10 cellular contexts compared by ENCODE assay signal in genomic region chr2:172813314-172813888, GRCh38.
A peak's percentile ranks its signal among the peaks of the same experiment; 100 is the strongest.
DNase-seq lines count a peak whose midpoint lies in the region; ATAC-seq and TF ChIP-seq lines count a peak whose summit lies in the region.
"Had no signal": no experiment of that assay in that cellular context is flagged by ENCODE, and none has a peak within 500 bp of the region (broad histone marks: within the 10 kb centered on the region; RNA-seq: fewer than 3 reads in every experiment).

No MANE protein-coding gene starts in this region.

- peaks cover 10% of the 10 kb centered on the region; the same call in 1 of the 2 replicates for H3K9me3 Mint-ChIP-seq in HFFc6

- H3K36me3 ChIP-seq in kidney epithelial cell (ENCODE audit: control insufficient read depth, insufficient read depth, low read length): no peaks in the 10 kb centered on the region
- H3K36me3 ChIP-seq: sigmoid colon had no signal

- no peak for ATAC-seq in HG03159 (IDR thresholded peaks at IDR 0.05; ENCODE audit: unreplicated experiment)

- H3K36me3 Mint-ChIP-seq in HFFc6 (ENCODE audit: low read depth): no peaks in the 10 kb centered on the region

- H3K27me3 Mint-ChIP-seq in HFFc6 (ENCODE audit: insufficient read depth): peaks cover 4% of the 10 kb centered on the region; the same call in 1 of the 2 replicates

- H3K27me3 ChIP-seq in kidney epithelial cell (ENCODE audit: control insufficient read depth, insufficient read depth, low read length): no peaks in the 10 kb centered on the region
- H3K27me3 ChIP-seq: sigmoid colon had no signal

- no peak overlapping the region for H3K27ac Mint-ChIP-seq in HFFc6

- peak; percentile 15 for DNase-seq in ACHN
- no peak for DNase-seq in HFFc6
- DNase-seq in astrocyte of the spinal cord (ENCODE audit: low read depth, low spot score): peak; percentile 29
- DNase-seq in kidney epithelial cell (ENCODE audit: low read depth): no peak
- no peak for DNase-seq in HK-2 (ENCODE audit: unreplicated experiment)
- DNase-seq in NCI-H1930 (lab: John Stamatoyannopoulos, UW): no peak
- no peak for DNase-seq in stimulated activated CD4-positive, alpha-beta T cell treated with anti-CD3 and anti-CD28 coated beads, Interleukin-4, amount 100 ng/mL, for 1 hour
- DNase-seq: MM.1S, sigmoid colon had no signal

- peaks cover 15% of the 10 kb centered on the region for H3K4me1 Mint-ChIP-seq in HFFc6 (ENCODE audit: low read depth)

- TF ChIP-seq CTCF in HFFc6 (IDR thresholded peaks at IDR 0.05): peak; percentile 76
- TF ChIP-seq CTCF in astrocyte of the spinal cord (IDR thresholded peaks at IDR 0.05; ENCODE audit: low read depth, low read length): peak; percentile 53
- peak; percentile 41 for TF ChIP-seq CTCF in kidney epithelial cell (IDR thresholded peaks at IDR 0.05; ENCODE audit: insufficient read depth, low read length, poor library complexity, severe bottlenecking)

- in situ Hi-C loops in ACHN (cut with HindIII; ENCODE audit: low pct_ligation_motif_present, low pct_unique_long_range_greater_than_20kb, low sequenced_read_pairs) (no loop called here), astrocyte of the spinal cord (cut with HindIII; ENCODE audit: low sequenced_read_pairs) (no loop called here)

- H3K4me3 ChIP-seq in astrocyte of the spinal cord (ENCODE audit: low read depth, low read length): no peak overlapping the region
- no peak overlapping the region for H3K4me3 ChIP-seq in kidney epithelial cell (ENCODE audit: low read depth, low read length)
- H3K4me3 ChIP-seq: sigmoid colon had no signal

- H3K4me3 Mint-ChIP-seq in HFFc6: no peak overlapping the region

Comparison
In these comparisons a context has a peak if more than half of its experiments do, and no peak if none do; other contexts are left out.
1. DNase-seq: peak in ACHN (single experiment) and astrocyte of the spinal cord (single experiment); none in HFFc6 (single experiment), kidney epithelial cell (single experiment), HK-2 (single experiment), NCI-H1930 (0 of 2) and stimulated activated CD4-positive, alpha-beta T cell treated with anti-CD3 and anti-CD28 coated beads, Interleukin-4, amount 100 ng/mL, for 1 hour (single experiment).
2. Peak in every context shown above with its lines, with median percentiles within 50 percentile points of each other: CTCF ChIP-seq.